ENCODE assay signal across 20 cellular contexts in genomic region chr6:75077694-75078093, GRCh38.
"Had no signal": no experiment of that assay in that cellular context is flagged by ENCODE, and none has a peak within 500 bp of the region (broad histone marks: within the 10 kb centered on the region; RNA-seq: fewer than 3 reads in every experiment).

No MANE protein-coding gene starts in this region.

- H3K9me3 ChIP-seq: neutrophil, right lobe of liver, stomach, thyroid gland, vagina had no signal

- H3K27ac Mint-ChIP-seq: immature natural killer cell; memory B cell; natural killer cell; progenitor cell of endocrine pancreas; stimulated activated effector memory CD8-positive, alpha-beta T cell treated with anti-CD3 and anti-CD28 coated beads, Interleukin-12 subunit alpha, Interleukin-12 subunit beta, amount 100 ng/mL, for 72 hours had no signal

- H3K27ac ChIP-seq: neutrophil, parathyroid adenoma, right lobe of liver, stomach, thyroid gland, vagina had no signal

- H3K36me3 ChIP-seq: neutrophil, right lobe of liver, stomach, thyroid gland, vagina had no signal

- H3K9me3 Mint-ChIP-seq: memory B cell; stimulated activated effector memory CD8-positive, alpha-beta T cell treated with anti-CD3 and anti-CD28 coated beads, Interleukin-12 subunit alpha, Interleukin-12 subunit beta, amount 100 ng/mL, for 72 hours had no signal

- H3K4me1 ChIP-seq: parathyroid adenoma, right lobe of liver, stomach, thyroid gland, vagina had no signal

- H2AFZ ChIP-seq: parathyroid adenoma had no signal

- H3K4me3 Mint-ChIP-seq: immature natural killer cell; memory B cell; natural killer cell; stimulated activated effector memory CD8-positive, alpha-beta T cell treated with anti-CD3 and anti-CD28 coated beads, Interleukin-12 subunit alpha, Interleukin-12 subunit beta, amount 100 ng/mL, for 72 hours had no signal

- H3K4me3 ChIP-seq: lung, right lobe of liver, smooth muscle cell, stomach, thyroid gland, vagina had no signal

- H3K27me3 Mint-ChIP-seq: memory B cell had no signal

- H3K36me3 Mint-ChIP-seq: immature natural killer cell; memory B cell; natural killer cell; stimulated activated effector memory CD8-positive, alpha-beta T cell treated with anti-CD3 and anti-CD28 coated beads, Interleukin-12 subunit alpha, Interleukin-12 subunit beta, amount 100 ng/mL, for 72 hours had no signal

- H3K27me3 ChIP-seq: neutrophil, right lobe of liver, stomach, thyroid gland, vagina had no signal

- H3K79me2 ChIP-seq: parathyroid adenoma had no signal

- H3K9ac ChIP-seq: parathyroid adenoma had no signal

- ATAC-seq: left lobe of liver; natural killer cell; right lobe of liver; stimulated activated effector memory CD8-positive, alpha-beta T cell treated with anti-CD3 and anti-CD28 coated beads, Interleukin-12 subunit alpha, Interleukin-12 subunit beta, amount 100 ng/mL, for 72 hours had no signal

- H3K4me2 ChIP-seq: smooth muscle cell had no signal

- DNase-seq: cortex of kidney; foreskin melanocyte; hypothalamus; immature natural killer cell; natural killer cell; right lobe of liver; stimulated activated CD4-positive, alpha-beta T cell treated with anti-CD3 and anti-CD28 coated beads, Interleukin-2, amount 100 ng/mL, for 24 hours; stimulated activated CD4-positive, alpha-beta T cell treated with anti-CD3 and anti-CD28 coated beads, Interleukin-4, amount 100 ng/mL, for 24 hours; stimulated activated naive CD4-positive, alpha-beta T cell treated with Interleukin-2 at 50 U/mL for 16 hours; stomach; thyroid gland had no signal

- H3K4me1 Mint-ChIP-seq: immature natural killer cell; memory B cell; natural killer cell; stimulated activated effector memory CD8-positive, alpha-beta T cell treated with anti-CD3 and anti-CD28 coated beads, Interleukin-12 subunit alpha, Interleukin-12 subunit beta, amount 100 ng/mL, for 72 hours had no signal
